In genomic region chr2:219400562-219400961, GRCh38 we compare ENCODE assay signal across 18 cellular contexts. TPM values are rescaled to one million over a fixed set of nuclear protein-coding genes. Genes with fewer than 3 reads are reported as not detected.
"Had no signal": no experiment of that assay in that cellular context is flagged by ENCODE, and none has a peak within 500 bp of the region (broad histone marks: within the 10 kb centered on the region; RNA-seq: fewer than 3 reads in every experiment).

No MANE protein-coding gene starts in this region.

- H3K27ac ChIP-seq: ascending aorta, epithelial cell of prostate, lower lobe of right lung, sigmoid colon, testis had no signal

- H3K27me3 Mint-ChIP-seq: stimulated activated naive CD8-positive, alpha-beta T cell treated with anti-CD3 and anti-CD28 coated beads, Interleukin-15, Interleukin-2, amounts not matched to agents 100 ng/mL and 50 ng/mL, for 24 hours had no signal

- H3K27me3 ChIP-seq: ascending aorta, sigmoid colon, testis had no signal

- H3K4me3 ChIP-seq: ascending aorta, lower lobe of right lung, sigmoid colon, testis had no signal

- H3K36me3 Mint-ChIP-seq: activated CD4-positive, alpha-beta memory T cell treated with anti-CD3 and anti-CD28 coated beads for 36 hours; activated naive CD8-positive, alpha-beta T cell treated with anti-CD3 and anti-CD28 coated beads, Interleukin-2, amount 10 ng/mL, durations not matched to agents 7 days and 5 days; immature natural killer cell; naive B cell had no signal

- H3K4me1 Mint-ChIP-seq: immature natural killer cell, naive B cell had no signal

- H3K27ac Mint-ChIP-seq: activated CD4-positive, alpha-beta memory T cell treated with anti-CD3 and anti-CD28 coated beads for 36 hours; activated naive CD8-positive, alpha-beta T cell treated with anti-CD3 and anti-CD28 coated beads, Interleukin-2, amount 10 ng/mL, durations not matched to agents 7 days and 5 days; activated T-cell treated with anti-CD3 and anti-CD28 coated beads, Interleukin-2, amount 50 U/mL, for 72 hours; immature natural killer cell; naive B cell; progenitor cell of endocrine pancreas; stimulated activated naive CD8-positive, alpha-beta T cell treated with anti-CD3 and anti-CD28 coated beads, Interleukin-15, Interleukin-2, amounts not matched to agents 100 ng/mL and 50 ng/mL, for 24 hours; T-helper 2 cell treated with Interferon-gamma antibody and Interleukin-4, amounts not matched to agents 5 μg/mL and 100 μg/mL, for 36 hours had no signal

- ATAC-seq: activated T-cell treated with anti-CD3 and anti-CD28 coated beads, Interleukin-2, amount 50 U/mL, for 72 hours; left cardiac atrium; lower lobe of right lung had no signal

- H3K9me3 Mint-ChIP-seq: activated CD4-positive, alpha-beta memory T cell treated with anti-CD3 and anti-CD28 coated beads for 36 hours; activated naive CD8-positive, alpha-beta T cell treated with anti-CD3 and anti-CD28 coated beads, Interleukin-2, amount 10 ng/mL, durations not matched to agents 7 days and 5 days; activated T-cell treated with anti-CD3 and anti-CD28 coated beads, Interleukin-2, amount 50 U/mL, for 72 hours; immature natural killer cell; naive B cell; stimulated activated naive CD8-positive, alpha-beta T cell treated with anti-CD3 and anti-CD28 coated beads, Interleukin-15, Interleukin-2, amounts not matched to agents 100 ng/mL and 50 ng/mL, for 24 hours; T-helper 2 cell treated with Interferon-gamma antibody and Interleukin-4, amounts not matched to agents 5 μg/mL and 100 μg/mL, for 36 hours had no signal

- H3K4me3 Mint-ChIP-seq: activated CD4-positive, alpha-beta memory T cell treated with anti-CD3 and anti-CD28 coated beads for 36 hours; activated naive CD8-positive, alpha-beta T cell treated with anti-CD3 and anti-CD28 coated beads, Interleukin-2, amount 10 ng/mL, durations not matched to agents 7 days and 5 days; activated T-cell treated with anti-CD3 and anti-CD28 coated beads, Interleukin-2, amount 50 U/mL, for 72 hours; immature natural killer cell; naive B cell; stimulated activated naive CD8-positive, alpha-beta T cell treated with anti-CD3 and anti-CD28 coated beads, Interleukin-15, Interleukin-2, amounts not matched to agents 100 ng/mL and 50 ng/mL, for 24 hours; T-helper 2 cell treated with Interferon-gamma antibody and Interleukin-4, amounts not matched to agents 5 μg/mL and 100 μg/mL, for 36 hours had no signal

- DNase-seq: activated CD4-positive, alpha-beta memory T cell treated with anti-CD3 and anti-CD28 coated beads for 36 hours; activated CD4-positive, alpha-beta T cell treated with anti-CD3 and anti-CD28 coated beads for 1 hour; activated gamma-delta T cell treated with Interleukin-2 at 50 U/mL for 16 hours; activated naive CD8-positive, alpha-beta T cell treated with anti-CD3 and anti-CD28 coated beads, Interleukin-2, amount 10 ng/mL, durations not matched to agents 7 days and 5 days; activated T-cell treated with anti-CD3 and anti-CD28 coated beads, Interleukin-2, amount 50 U/mL, for 72 hours; effector CD4-positive, alpha-beta T cell; immature natural killer cell; left cardiac atrium; lower lobe of right lung; naive B cell; sigmoid colon; stimulated activated CD4-positive, alpha-beta T cell treated with anti-CD3 and anti-CD28 coated beads, Interleukin-4, amount 100 ng/mL, for 24 hours; testis had no signal

- H3K36me3 ChIP-seq: ascending aorta, lower lobe of right lung, sigmoid colon had no signal

- H3K9me3 ChIP-seq: ascending aorta, lower lobe of right lung, sigmoid colon, testis had no signal

RNA-seq across cellular contexts. Expression of gene DES, which starts 17.6 kb away (rescaled TPM):
- total RNA-seq: activated CD4-positive, alpha-beta memory T cell treated with anti-CD3 and anti-CD28 coated beads for 36 hours; activated naive CD8-positive, alpha-beta T cell treated with anti-CD3 and anti-CD28 coated beads, Interleukin-2, amount 10 ng/mL, durations not matched to agents 7 days and 5 days; progenitor cell of endocrine pancreas had no signal
- polyA plus RNA-seq: immature natural killer cell had no signal

RNA-seq across cellular contexts. Expression of gene SPEG, which starts 34.1 kb away (rescaled TPM):
- polyA plus RNA-seq: immature natural killer cell had no signal
